38 cellular contexts compared by ENCODE assay signal in genomic region chr10:59037506-59037905, GRCh38.
"Had no signal": no experiment of that assay in that cellular context is flagged by ENCODE, and none has a peak within 500 bp of the region (broad histone marks: within the 10 kb centered on the region; RNA-seq: fewer than 3 reads in every experiment).

No MANE protein-coding gene starts in this region.

- H3K27ac Mint-ChIP-seq: activated CD4-positive, alpha-beta memory T cell treated with anti-CD3 and anti-CD28 coated beads for 36 hours; activated CD4-positive, alpha-beta T cell treated with anti-CD3 and anti-CD28 coated beads for 36 hours; activated CD4-positive, alpha-beta T cell treated with anti-CD3 and anti-CD28 coated beads, Interleukin-2, amount 10 ng/mL, durations not matched to agents 24 days and 14 days; activated CD8-positive, alpha-beta memory T cell treated with anti-CD3 and anti-CD28 coated beads, Interleukin-2, amount 10 ng/mL, durations not matched to agents 7 days and 5 days; activated CD8-positive, alpha-beta T cell treated with anti-CD3 and anti-CD28 coated beads, Interleukin-2, amount 10 ng/mL, durations not matched to agents 7 days and 5 days; activated naive CD4-positive, alpha-beta T cell treated with anti-CD3 and anti-CD28 coated beads for 36 hours; activated naive CD4-positive, alpha-beta T cell treated with anti-CD3 and anti-CD28 coated beads, Interleukin-2, amount 50 U/mL, for 24 hours; activated naive CD8-positive, alpha-beta T cell treated with anti-CD3 and anti-CD28 coated beads for 36 hours; activated naive CD8-positive, alpha-beta T cell treated with anti-CD3 and anti-CD28 coated beads, Interleukin-2, amount 50 U/mL, for 24 hours; activated T-helper 1 cell treated with anti-CD3 and anti-CD28 coated beads, Interleukin-12 subunit alpha, Interleukin-12 subunit beta, Interleukin-2, Interleukin-4 antibody, amounts not matched to agents 30 ng/mL and 10 ng/mL and 1 ng/mL, durations not matched to agents 14 hours and 24 hours and 36 hours; activated T-helper 2 cell treated with anti-CD3 and anti-CD28 coated beads, Interferon-gamma antibody, Interleukin-2, Interleukin-4, amounts not matched to agents 10 μg/mL and 5 μg/mL and 100 μg/mL, durations not matched to agents 14 hours and 24 hours and 36 hours; dendritic cell treated with granulocyte-macrophage colony-stimulating factor and Interleukin-4, amounts not matched to agents 40 ng/mL and 50 ng/mL, for 4 days; endodermal cell; T-helper 17 cell; T-helper 2 cell treated with Interferon-gamma antibody and Interleukin-4, amounts not matched to agents 5 μg/mL and 100 μg/mL, for 36 hours had no signal

- H3K4me1 ChIP-seq: breast epithelium had no signal

- H3K4me3 Mint-ChIP-seq: activated CD4-positive, alpha-beta memory T cell treated with anti-CD3 and anti-CD28 coated beads for 36 hours; activated CD4-positive, alpha-beta T cell treated with anti-CD3 and anti-CD28 coated beads for 36 hours; activated CD4-positive, alpha-beta T cell treated with anti-CD3 and anti-CD28 coated beads, Interleukin-2, amount 10 ng/mL, durations not matched to agents 24 days and 14 days; activated CD8-positive, alpha-beta memory T cell treated with anti-CD3 and anti-CD28 coated beads, Interleukin-2, amount 10 ng/mL, durations not matched to agents 7 days and 5 days; activated CD8-positive, alpha-beta T cell treated with anti-CD3 and anti-CD28 coated beads, Interleukin-2, amount 10 ng/mL, durations not matched to agents 7 days and 5 days; activated naive CD4-positive, alpha-beta T cell treated with anti-CD3 and anti-CD28 coated beads for 36 hours; activated naive CD4-positive, alpha-beta T cell treated with anti-CD3 and anti-CD28 coated beads, Interleukin-2, amount 50 U/mL, for 24 hours; activated naive CD8-positive, alpha-beta T cell treated with anti-CD3 and anti-CD28 coated beads for 36 hours; activated naive CD8-positive, alpha-beta T cell treated with anti-CD3 and anti-CD28 coated beads, Interleukin-2, amount 50 U/mL, for 24 hours; activated T-helper 1 cell treated with anti-CD3 and anti-CD28 coated beads, Interleukin-12 subunit alpha, Interleukin-12 subunit beta, Interleukin-2, Interleukin-4 antibody, amounts not matched to agents 30 ng/mL and 10 ng/mL and 1 ng/mL, durations not matched to agents 14 hours and 24 hours and 36 hours; brain; dendritic cell treated with granulocyte-macrophage colony-stimulating factor and Interleukin-4, amounts not matched to agents 40 ng/mL and 50 ng/mL, for 4 days; endodermal cell; T-helper 17 cell; T-helper 2 cell treated with Interferon-gamma antibody and Interleukin-4, amounts not matched to agents 5 μg/mL and 100 μg/mL, for 36 hours had no signal

- H3K27me3 ChIP-seq: adrenal gland, breast epithelium, cardiac muscle cell, dorsolateral prefrontal cortex, gastrocnemius medialis had no signal

- H3K36me3 ChIP-seq: adrenal gland, breast epithelium, cardiac muscle cell, gastrocnemius medialis had no signal

- H3K4me3 ChIP-seq: adrenal gland, breast epithelium, cardiac muscle cell, coronary artery, dorsolateral prefrontal cortex, gastrocnemius medialis had no signal

- H3K27ac ChIP-seq: adrenal gland, breast epithelium, cardiac muscle cell, coronary artery, gastrocnemius medialis had no signal

- H3K27me3 Mint-ChIP-seq: activated CD4-positive, alpha-beta memory T cell treated with anti-CD3 and anti-CD28 coated beads for 36 hours; activated CD4-positive, alpha-beta T cell treated with anti-CD3 and anti-CD28 coated beads for 36 hours; activated CD4-positive, alpha-beta T cell treated with anti-CD3 and anti-CD28 coated beads, Interleukin-2, amount 10 ng/mL, durations not matched to agents 24 days and 14 days; activated CD8-positive, alpha-beta memory T cell treated with anti-CD3 and anti-CD28 coated beads, Interleukin-2, amount 10 ng/mL, durations not matched to agents 7 days and 5 days; activated naive CD4-positive, alpha-beta T cell treated with anti-CD3 and anti-CD28 coated beads, Interleukin-2, amount 50 U/mL, for 24 hours; activated naive CD8-positive, alpha-beta T cell treated with anti-CD3 and anti-CD28 coated beads, Interleukin-2, amount 50 U/mL, for 24 hours; dendritic cell treated with granulocyte-macrophage colony-stimulating factor and Interleukin-4, amounts not matched to agents 40 ng/mL and 50 ng/mL, for 4 days; T-helper 17 cell had no signal

- H3K36me3 Mint-ChIP-seq: activated CD4-positive, alpha-beta memory T cell treated with anti-CD3 and anti-CD28 coated beads for 36 hours; activated CD8-positive, alpha-beta memory T cell treated with anti-CD3 and anti-CD28 coated beads, Interleukin-2, amount 10 ng/mL, durations not matched to agents 7 days and 5 days; activated naive CD4-positive, alpha-beta T cell treated with anti-CD3 and anti-CD28 coated beads, Interleukin-2, amount 50 U/mL, for 24 hours; activated naive CD8-positive, alpha-beta T cell treated with anti-CD3 and anti-CD28 coated beads for 36 hours; brain had no signal

- H3K9me3 ChIP-seq: adrenal gland, breast epithelium, gastrocnemius medialis had no signal

- ATAC-seq: activated CD4-positive, alpha-beta T cell treated with anti-CD3 and anti-CD28 coated beads for 36 hours; activated CD8-positive, alpha-beta memory T cell treated with anti-CD3 and anti-CD28 coated beads, Interleukin-2, amount 10 ng/mL, durations not matched to agents 7 days and 5 days; activated CD8-positive, alpha-beta T cell treated with anti-CD3 and anti-CD28 coated beads, Interleukin-2, amount 10 ng/mL, durations not matched to agents 7 days and 5 days; activated naive CD8-positive, alpha-beta T cell treated with anti-CD3 and anti-CD28 coated beads, Interleukin-2, amount 50 U/mL, for 24 hours; esophagus mucosa; gastrocnemius medialis; T-helper 17 cell had no signal

- H3K4me1 Mint-ChIP-seq: activated CD4-positive, alpha-beta T cell treated with anti-CD3 and anti-CD28 coated beads for 36 hours; activated CD4-positive, alpha-beta T cell treated with anti-CD3 and anti-CD28 coated beads, Interleukin-2, amount 10 ng/mL, durations not matched to agents 24 days and 14 days; activated CD8-positive, alpha-beta memory T cell treated with anti-CD3 and anti-CD28 coated beads, Interleukin-2, amount 10 ng/mL, durations not matched to agents 7 days and 5 days; activated naive CD4-positive, alpha-beta T cell treated with anti-CD3 and anti-CD28 coated beads, Interleukin-2, amount 50 U/mL, for 24 hours; activated naive CD8-positive, alpha-beta T cell treated with anti-CD3 and anti-CD28 coated beads for 36 hours; activated naive CD8-positive, alpha-beta T cell treated with anti-CD3 and anti-CD28 coated beads, Interleukin-2, amount 50 U/mL, for 24 hours; endodermal cell; T-helper 17 cell had no signal

- DNase-seq: activated CD4-positive, alpha-beta memory T cell treated with anti-CD3 and anti-CD28 coated beads for 36 hours; activated CD4-positive, alpha-beta T cell treated with anti-CD3 and anti-CD28 coated beads for 36 hours; activated CD4-positive, alpha-beta T cell treated with anti-CD3 and anti-CD28 coated beads, Interleukin-2, amount 10 ng/mL, durations not matched to agents 24 days and 14 days; activated CD4-positive, CD25-positive, alpha-beta regulatory T cell; activated CD4-positive, CD25-positive, alpha-beta regulatory T cell treated with anti-CD3 and anti-CD28 coated beads, Interleukin-2, amount 50 U/mL, for 72 hours; activated CD8-positive, alpha-beta memory T cell treated with anti-CD3 and anti-CD28 coated beads, Interleukin-2, amount 10 ng/mL, durations not matched to agents 7 days and 5 days; activated CD8-positive, alpha-beta memory T cell treated with anti-CD3 and anti-CD28 coated beads, Interleukin-2, amount 50 U/mL, for 4 hours; activated CD8-positive, alpha-beta T cell treated with anti-CD3 and anti-CD28 coated beads, Interleukin-2, amount 10 ng/mL, durations not matched to agents 7 days and 5 days; activated effector memory CD4-positive, alpha-beta T cell treated with anti-CD3 and anti-CD28 coated beads, Interleukin-2, amount 50 U/mL, for 16 hours; activated naive CD4-positive, alpha-beta T cell treated with anti-CD3 and anti-CD28 coated beads for 36 hours; activated naive CD8-positive, alpha-beta T cell treated with anti-CD3 and anti-CD28 coated beads for 36 hours; activated naive CD8-positive, alpha-beta T cell treated with anti-CD3 and anti-CD28 coated beads, Interleukin-2, amount 50 U/mL, for 24 hours; activated T-cell treated with anti-CD3 and anti-CD28 coated beads, Interleukin-2, amount 50 U/mL, for 1 hour; activated T-cell treated with anti-CD3 and anti-CD28 coated beads, Interleukin-2, amount 50 U/mL, for 48 hours; adrenal gland; amygdala; aorta; central memory CD4-positive, alpha-beta T cell; cerebellar nuclear complex; dorsolateral prefrontal cortex; effector memory CD4-positive, alpha-beta T cell; endodermal cell; foreskin fibroblast; gastrocnemius medialis; glutamatergic neuron; T-helper 1 cell; T-helper 17 cell; T1000 had no signal

- H3K9me3 Mint-ChIP-seq: endodermal cell; T-helper 2 cell treated with Interferon-gamma antibody and Interleukin-4, amounts not matched to agents 5 μg/mL and 100 μg/mL, for 36 hours had no signal
